Comparison of ENCODE assay signal across 16 cellular contexts in genomic region chr20:63085087-63085861, GRCh38.
DNase-seq lines count a peak whose midpoint lies in the region; ATAC-seq and TF ChIP-seq lines count a peak whose summit lies in the region.
"Had no signal": no experiment of that assay in that cellular context is flagged by ENCODE, and none has a peak within 500 bp of the region (broad histone marks: within the 10 kb centered on the region; RNA-seq: fewer than 3 reads in every experiment).

No MANE protein-coding gene starts in this region.

- no peak overlapping the region for H3K4me2 ChIP-seq in PC-3 (ENCODE audit: low read length)

- intact Hi-C loops in ovary (cut with DNase I): no loop called here
- intact Hi-C loops in PC-3 (cut with micrococcal nuclease): no loop called here

- H3K79me2 ChIP-seq in PC-3 (ENCODE audit: low read length): no peaks in the 10 kb centered on the region

- H3K9ac ChIP-seq in PC-3 (ENCODE audit: low read length): no peak overlapping the region

- TF ChIP-seq POLR2A in ovary (IDR thresholded peaks at IDR 0.05): no peak

- POLR2A ChIA-PET in HEK293 (lab: Yijun Ruan, JAX): no interaction called here
- POLR2A ChIA-PET in PC-3 (lab: Charles Lee; ENCODE audit: unreplicated experiment): no interaction called here

- H3K4me3 Mint-ChIP-seq in glutamatergic neuron (ENCODE audit: unreplicated experiment): no peak overlapping the region
- H3K4me3 Mint-ChIP-seq: activated B cell treated with CpG ODN at 0.5 μM for 24 hours, immature natural killer cell, T-cell had no signal

- peak; percentile 19 for DNase-seq in activated CD4-positive, CD25-positive, alpha-beta regulatory T cell treated with anti-CD3 and anti-CD28 coated beads, Interleukin-2, amount 50 U/mL, for 72 hours
- no peak for DNase-seq in activated CD4-positive, CD25-positive, alpha-beta regulatory T cell (lab: John Stamatoyannopoulos, UW)
- DNase-seq in glutamatergic neuron (peak; percentile 28), ovary (peak in 3 of 5 donors; percentile 9 to 19 (median 10)), AML-193 (lab: John Stamatoyannopoulos, UW) (no peak), PC-3 (no peak)
- DNase-seq: activated B cell treated with CpG ODN at 0.5 μM for 24 hours; amniotic stem cell; cerebellar nuclear complex; immature natural killer cell; NCI-H187; NCI-H526 treated with DMSO at 0.1 percent for 48 hours; stimulated activated CD4-positive, alpha-beta T cell treated with anti-CD3 and anti-CD28 coated beads, Interleukin-15, amount 100 ng/mL, for 24 hours had no signal

- peaks cover 2% of the 10 kb centered on the region for H3K4me1 Mint-ChIP-seq in glutamatergic neuron (ENCODE audit: low read depth, unreplicated experiment)
- H3K4me1 Mint-ChIP-seq: activated B cell treated with CpG ODN at 0.5 μM for 24 hours, immature natural killer cell, T-cell had no signal

- no peak overlapping the region for H2AFZ ChIP-seq in PC-3 (ENCODE audit: low read length)

- no peaks in the 10 kb centered on the region for H4K20me1 ChIP-seq in PC-3 (ENCODE audit: low read length)

- H3K4me3 ChIP-seq in HEK293 (ENCODE audit: low read depth, low read length): no peak overlapping the region
- no peak overlapping the region for H3K4me3 ChIP-seq in ovary
- no peak overlapping the region for H3K4me3 ChIP-seq in PC-3 (ENCODE audit: low read length)

- TF ChIP-seq CTCF in HEK293 (tag by site-specific recombination; IDR thresholded peaks at IDR 0.05) (no peak), glutamatergic neuron (IDR thresholded peaks at IDR 0.05; ENCODE audit: partially characterized antibody, unreplicated experiment) (no peak), ovary (IDR thresholded peaks at IDR 0.05) (no peak), PC-3 (conservative IDR thresholded peaks at IDR 0.05; ENCODE audit: low read depth, low read length) (no peak)

- H3K9me3 ChIP-seq in HEK293 (ENCODE audit: control insufficient read depth, insufficient read depth, low read depth, low read length) (no peaks in the 10 kb centered on the region), ovary (no peaks in the 10 kb centered on the region), PC-3 (ENCODE audit: low read length) (no peaks in the 10 kb centered on the region)

- H3K4me1 ChIP-seq in HEK293 (ENCODE audit: control insufficient read depth, insufficient read depth, low read length) (no peaks in the 10 kb centered on the region), ovary (ENCODE audit: insufficient read depth) (no peaks in the 10 kb centered on the region), PC-3 (ENCODE audit: insufficient read depth, low read length) (peaks cover 13% of the 10 kb centered on the region)

- BruUV-seq in PC-3 (replicated peaks; lab: Mats Ljungman, UMichigan): no TSS peak

- peaks cover 7% of the 10 kb centered on the region for H3K9me3 Mint-ChIP-seq in glutamatergic neuron (ENCODE audit: unreplicated experiment)
- H3K9me3 Mint-ChIP-seq: activated B cell treated with CpG ODN at 0.5 μM for 24 hours, immature natural killer cell, T-cell had no signal

- H3K36me3 Mint-ChIP-seq in glutamatergic neuron (ENCODE audit: unreplicated experiment): no peaks in the 10 kb centered on the region
- H3K36me3 Mint-ChIP-seq: immature natural killer cell, T-cell had no signal

- H3K27me3 Mint-ChIP-seq in glutamatergic neuron (ENCODE audit: unreplicated experiment): peaks cover 5% of the 10 kb centered on the region

- no peak overlapping the region for H3K27ac Mint-ChIP-seq in glutamatergic neuron (ENCODE audit: unreplicated experiment)
- H3K27ac Mint-ChIP-seq: activated B cell treated with CpG ODN at 0.5 μM for 24 hours, immature natural killer cell, T-cell had no signal

- 58 to 63% (median 59%) methylated on average over 29 to 36 of the region's 36 CpGs for WGBS in ovary, 3 donors

- H3F3A ChIP-seq in PC-3 (ENCODE audit: low read length, unreplicated experiment): no peaks in the 10 kb centered on the region

- CTCF ChIA-PET in HEK293 (lab: Yijun Ruan, JAX): no interaction called here
- CTCF ChIA-PET in PC-3 (lab: Charles Lee): no interaction called here

- no peak for TF ChIP-seq EP300 in ovary (IDR thresholded peaks at IDR 0.05)

- H3K27ac ChIP-seq in HEK293 (ENCODE audit: extremely low read depth, low read depth, low read length) (no peak overlapping the region), ovary (no peak overlapping the region), PC-3 (ENCODE audit: low read length) (no peak overlapping the region)

- H3K27me3 ChIP-seq in ovary (no peaks in the 10 kb centered on the region), PC-3 (ENCODE audit: low read length) (peaks cover 52% of the 10 kb centered on the region)

- no peaks in the 10 kb centered on the region for H3K36me3 ChIP-seq in HEK293 (ENCODE audit: control insufficient read depth in 2 of 2, insufficient read depth in 1 of 2, low read length in 2 of 2)
- no peaks in the 10 kb centered on the region for H3K36me3 ChIP-seq in ovary
- H3K36me3 ChIP-seq in PC-3 (ENCODE audit: low read depth, low read length): no peaks in the 10 kb centered on the region

- no peaks in the 10 kb centered on the region for H3K9me2 ChIP-seq in PC-3 (replicated peaks; ENCODE audit: low read length)

- no peak for ATAC-seq in GM18873 (IDR thresholded peaks at IDR 0.05; ENCODE audit: low FRiP score, unreplicated experiment)
- ATAC-seq in PC-3: no peak
- ATAC-seq: T-cell had no signal

TF ChIP-seq in HEK293, 187 proteins besides CTCF, POLR2A, EP300 and RAD21 (continues in another document):
- TF ChIP-seq ZNF623 (tag by site-specific recombination; IDR thresholded peaks at IDR 0.05) (no peak), KLF16 (tag by site-specific recombination; IDR thresholded peaks at IDR 0.05) (0 out of 2 replicates have a peak, but pooled peaks have one; percentile 40), ZBTB26 (tag by site-specific recombination; optimal IDR thresholded peaks at IDR 0.05) (peak; percentile 28), ZSCAN30 (tag by site-specific recombination; IDR thresholded peaks at IDR 0.05) (no peak), ZNF610 (tag by site-specific recombination; IDR thresholded peaks at IDR 0.05; ENCODE audit: borderline replicate concordance) (no peak), ZNF138 (tag by site-specific recombination; IDR thresholded peaks at IDR 0.05; ENCODE audit: borderline replicate concordance) (no peak), ATF2 (tag by site-specific recombination; IDR thresholded peaks at IDR 0.05; ENCODE audit: low read depth) (peak; percentile 86), ZBTB8A (tag by site-specific recombination; IDR thresholded peaks at IDR 0.05) (0 out of 2 replicates have a peak, but pooled peaks have one; percentile 22), ZNF16 (tag by site-specific recombination; IDR thresholded peaks at IDR 0.05; ENCODE audit: low read depth) (no peak), ZNF843 (tag by site-specific recombination; IDR thresholded peaks at IDR 0.05) (no peak), ZNF449 (tag by site-specific recombination; IDR thresholded peaks at IDR 0.05) (no peak), ZNF645 (tag by site-specific recombination; IDR thresholded peaks at IDR 0.05) (no peak), REPIN1 (tag by site-specific recombination; IDR thresholded peaks at IDR 0.05; ENCODE audit: low read depth) (no peak), ZNF677 (tag by site-specific recombination; IDR thresholded peaks at IDR 0.05) (no peak), ZNF155 (tag by site-specific recombination; IDR thresholded peaks at IDR 0.05) (no peak)

Comparison
In these comparisons a context has a peak if more than half of its experiments do, and no peak if none do; other contexts are left out.
1. DNase-seq: peak in activated CD4-positive, CD25-positive, alpha-beta regulatory T cell treated with anti-CD3 and anti-CD28 coated beads, Interleukin-2, amount 50 U/mL, for 72 hours (single experiment), glutamatergic neuron (single experiment) and ovary (3 of 5); none in activated CD4-positive, CD25-positive, alpha-beta regulatory T cell (0 of 4), AML-193 (0 of 2) and PC-3 (single experiment).